ENCODE assay signal across 1 cellular context in genomic region chr1:50427086-50427817, GRCh38.
TF ChIP-seq lines count a peak whose summit lies in the region.

No MANE protein-coding gene starts in this region.

TF ChIP-seq in HepG2, 621 proteins besides CTCF, POLR2A, EP300 and RAD21:
- TF ChIP-seq EZH2 (conservative IDR thresholded peaks at IDR 0.05; ENCODE audit: low read depth, low read length) = peak; percentile 80; the same call in 1 of the 2 replicates
- TF ChIP-seq THRA (CRISPR knock-in tag; IDR thresholded peaks at IDR 0.05; ENCODE audit: borderline replicate concordance) = no peak
